ENCODE assay signal across 8 cellular contexts in the genomic region with DNA sequence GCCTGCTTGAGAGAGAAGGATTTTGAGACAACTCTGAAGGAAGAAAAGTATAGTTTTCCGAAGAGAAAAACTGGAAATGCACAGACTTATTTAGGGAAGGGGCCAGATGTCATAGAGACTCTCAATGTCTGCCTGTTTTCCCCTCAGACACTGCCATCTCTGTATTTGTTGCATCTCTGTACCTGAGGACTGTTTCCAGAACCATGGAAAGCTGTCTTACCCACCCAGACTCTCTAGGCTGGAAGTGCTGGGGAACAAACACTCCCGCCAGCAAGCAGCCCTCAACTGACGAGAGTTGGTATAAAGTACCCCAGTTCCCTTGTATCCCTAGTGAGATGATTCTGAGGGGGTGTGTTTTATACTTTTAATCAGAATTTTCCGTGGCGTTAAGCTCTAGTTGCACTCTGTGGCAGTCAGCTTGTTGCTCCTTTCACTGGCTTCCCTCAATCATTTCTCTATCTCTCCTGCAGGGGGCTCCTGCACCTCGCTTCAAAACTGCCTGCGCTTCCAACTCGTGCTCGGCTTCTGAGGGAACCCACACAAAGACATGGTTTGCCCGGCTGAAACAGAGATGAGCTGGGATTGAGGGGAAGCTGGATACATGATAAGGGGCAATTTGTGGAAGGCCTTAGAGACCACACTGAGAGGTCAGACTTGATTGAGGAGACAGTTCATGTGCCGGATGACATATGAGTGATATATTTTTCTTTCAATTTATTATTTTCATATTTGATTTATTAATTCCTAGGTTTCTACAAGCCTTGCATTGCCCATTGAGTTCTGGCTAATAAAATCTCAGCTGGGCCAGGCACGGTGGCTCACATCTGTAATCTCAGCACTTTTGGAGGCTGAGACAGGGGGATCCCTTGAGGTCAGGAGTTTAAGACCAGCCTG. TPM values are rescaled to one million over a fixed set of nuclear protein-coding genes. Genes with fewer than 3 reads are reported as not detected.
A peak's percentile ranks its signal among the peaks of the same experiment; 100 is the strongest.
DNase-seq lines count a peak whose midpoint lies in the region; ATAC-seq and TF ChIP-seq lines count a peak whose summit lies in the region.

No MANE protein-coding gene starts in this region.

- H3K27me3 Mint-ChIP-seq in brain = peaks cover 6% of the 10 kb centered on the region

- H3K27ac ChIP-seq in 22Rv1 = no peak overlapping the region

- DNase-seq in GM13977 (ENCODE audit: low spot score) = peak; percentile 63
- DNase-seq in NCI-H2107 treated with DMSO at 0.1 percent for 48 hours (lab: John Stamatoyannopoulos, UW; ENCODE audit: unreplicated experiment) = peak; percentile 72
- peak; percentile 46 for DNase-seq in UCSD-AML1 (lab: John Stamatoyannopoulos, UW; ENCODE audit: unreplicated experiment)
- peak; percentile 84 for DNase-seq in iPS-NIHi7 (ENCODE audit: extremely low spot score)
- peak; percentile 32 for DNase-seq in stimulated activated CD4-positive, alpha-beta T cell treated with anti-CD3 and anti-CD28 coated beads, Interleukin-12 subunit alpha, Interleukin-12 subunit beta, amount 100 ng/mL, for 4 hours

- H3K9me3 Mint-ChIP-seq in brain = peaks cover 0 to 3% (median 0%) of the 10 kb centered on the region in 5 experiments

- peak overlapping the region in 4 of 5 experiments; percentile 60 to 90 (median 88) for H3K27ac Mint-ChIP-seq in brain

- H3K36me3 Mint-ChIP-seq in brain = no peaks in the 10 kb centered on the region

- in situ Hi-C loops in GM13977 (cut with MboI; ENCODE audit: low pct_unique_long_range_greater_than_20kb, low sequenced_read_pairs, unreplicated experiment) = loop anchor here (10.0 kb wide), 1 partner anchor 104 kb away; no protein-coding TSS in a partner anchor

- TF ChIP-seq CTCF in 22Rv1 (IDR thresholded peaks at IDR 0.05) (peak; percentile 91), GM13977 (IDR thresholded peaks at IDR 0.05; ENCODE audit: extremely low read depth, insufficient read depth, missing control alignments) (peak; percentile 84), brain (conservative IDR thresholded peaks at IDR 0.05) (peak; percentile 82 to 83)

- H3K4me1 Mint-ChIP-seq in brain = peaks cover 27% of the 10 kb centered on the region

- H3K4me3 Mint-ChIP-seq in brain = peak overlapping the region in 4 of 5 experiments; percentile 27 to 53 (median 37)

- no peak for ATAC-seq in HG03565 (IDR thresholded peaks at IDR 0.05; ENCODE audit: unreplicated experiment)

RNA-seq across cellular contexts. Expression of a gene that starts 36.9 kb away (rescaled TPM):
- 28.6 TPM for polyA plus RNA-seq in brain (ENCODE audit: insufficient read depth, low read depth, low replicate concordance)

Comparison
In these comparisons a context has a peak if more than half of its experiments do, and no peak if none do; other contexts are left out.
1. DNase-seq: peak in every context shown above with its lines; median percentile 84 in iPS-NIHi7; 72 in NCI-H2107 treated with DMSO at 0.1 percent for 48 hours; 63 in GM13977; 46 in UCSD-AML1; 32 in stimulated activated CD4-positive, alpha-beta T cell treated with anti-CD3 and anti-CD28 coated beads, Interleukin-12 subunit alpha, Interleukin-12 subunit beta, amount 100 ng/mL, for 4 hours.